In genomic region chr13:39684531-39685137, GRCh38 we compare ENCODE assay signal across 9 cellular contexts. TPM values are rescaled to one million over a fixed set of nuclear protein-coding genes. Genes with fewer than 3 reads are reported as not detected.
DNase-seq lines count a peak whose midpoint lies in the region; ATAC-seq, FAIRE-seq and TF ChIP-seq lines count a peak whose summit lies in the region.
"Had no signal": no experiment of that assay in that cellular context is flagged by ENCODE, and none has a peak within 500 bp of the region (broad histone marks: within the 10 kb centered on the region; RNA-seq: fewer than 3 reads in every experiment).

No MANE protein-coding gene starts in this region.

- no peaks in the 10 kb centered on the region for H3K79me2 ChIP-seq in OCI-LY3 (ENCODE audit: low read length)

- no peak overlapping the region for H3K4me2 ChIP-seq in OCI-LY3 (ENCODE audit: low read length)

- no peak overlapping the region; the same call in 1 of the 2 replicates for H3K9ac ChIP-seq in OCI-LY3 (ENCODE audit: low read length)

- H3K4me3 ChIP-seq in OCI-LY3 (ENCODE audit: low read length) (no peak overlapping the region), esophagus squamous epithelium (no peak overlapping the region)

- DNase-seq in GM12892 (ENCODE audit: insufficient read length) (no peak), esophagus squamous epithelium (lab: John Stamatoyannopoulos, UW) (no peak), pulmonary artery endothelial cell (ENCODE audit: low read depth, low spot score) (peak; percentile 4), NCI-H187 treated with DMSO at 0.1 percent for 48 hours (lab: John Stamatoyannopoulos, UW) (no peak), cerebellar nuclear complex (lab: John Stamatoyannopoulos, UW) (no peak)
- DNase-seq: activated T-cell treated with anti-CD3 and anti-CD28 coated beads, Interleukin-2, amount 50 U/mL, for 4 hours had no signal

- no peaks in the 10 kb centered on the region for H3K27me3 ChIP-seq in OCI-LY3 (ENCODE audit: low read depth, low read length)
- no peaks in the 10 kb centered on the region for H3K27me3 ChIP-seq in esophagus squamous epithelium

- no peak for TF ChIP-seq POLR2A in GM12892 (IDR thresholded peaks at IDR 0.05; ENCODE audit: low read depth, low read length)
- TF ChIP-seq POLR2A in esophagus squamous epithelium (IDR thresholded peaks at IDR 0.05) = no peak

- peak; percentile 98 for FAIRE-seq in A204.1 (lab: Jason Lieb, UNC)
- peak; percentile 14 for FAIRE-seq in GM12892 (lab: Jason Lieb, UNC)

- no peak overlapping the region for H2AFZ ChIP-seq in OCI-LY3 (ENCODE audit: low read depth, low read length)

- no peaks in the 10 kb centered on the region for H4K20me1 ChIP-seq in OCI-LY3 (ENCODE audit: insufficient read depth, low read length)

- intact Hi-C loops in esophagus squamous epithelium (cut with DNase I) = no loop called here

- ATAC-seq in HG03439 (IDR thresholded peaks at IDR 0.05; ENCODE audit: unreplicated experiment) = no peak

- WGBS in esophagus squamous epithelium, 2 donors = 5 to 60% methylated on average over 1 to 3 of the region's 3 CpGs

- H3K4me1 ChIP-seq in OCI-LY3 (ENCODE audit: low read length) = peaks cover 62% of the 10 kb centered on the region
- H3K4me1 ChIP-seq in esophagus squamous epithelium = no peaks in the 10 kb centered on the region

- H3K9me3 ChIP-seq in OCI-LY3 (ENCODE audit: insufficient read depth, low read length) = no peaks in the 10 kb centered on the region
- H3K9me3 ChIP-seq in esophagus squamous epithelium = no peaks in the 10 kb centered on the region

- TF ChIP-seq CTCF in OCI-LY3 (IDR thresholded peaks at IDR 0.05; ENCODE audit: low read depth, low read length) (peak; percentile 58), esophagus squamous epithelium (IDR thresholded peaks at IDR 0.05) (peak in 4 of 6 experiments; percentile 35 to 65 (median 52))

- H3K27ac ChIP-seq in OCI-LY3 (ENCODE audit: low read length) = no peak overlapping the region
- no peak overlapping the region for H3K27ac ChIP-seq in esophagus squamous epithelium

- H3K36me3 ChIP-seq in OCI-LY3 (replicated peaks; ENCODE audit: low read depth, low read length) (peaks cover 28% of the 10 kb centered on the region), esophagus squamous epithelium (peaks cover 0 to 63% (median 5%) of the 10 kb centered on the region in 3 donors)

RNA-seq across cellular contexts. Expression of gene COG6, which starts 29.2 kb away (rescaled TPM):
- polyA plus RNA-seq in GM12892 (2012; ENCODE audit: missing spikeins) = 17.1 TPM
- total RNA-seq in esophagus squamous epithelium = 10 to 100 TPM; 10.5 to 18.9 (median 14.9) TPM
- total RNA-seq in pulmonary artery endothelial cell = 17.5 and 19.0 TPM in 2 replicates
